8 cellular contexts compared by ENCODE assay signal in genomic region chr17:59361916-59362810, GRCh38. TPM values are rescaled to one million over a fixed set of nuclear protein-coding genes. Genes with fewer than 3 reads are reported as not detected.
DNase-seq lines count a peak whose midpoint lies in the region; ATAC-seq lines count a peak whose summit lies in the region.

No MANE protein-coding gene starts in this region.

- peaks cover 6% of the 10 kb centered on the region for H3K36me3 Mint-ChIP-seq in IgD-negative memory B cell

- H3K36me3 ChIP-seq in ACC112 (ENCODE audit: insufficient read depth, low read length), result no peaks in the 10 kb centered on the region

- ATAC-seq in GM18907 (IDR thresholded peaks at IDR 0.05; ENCODE audit: unreplicated experiment), result peak; percentile 53

- H3K4me3 Mint-ChIP-seq in IgD-negative memory B cell, result peak overlapping the region; percentile 61 to 82 (median 73)

- peak; percentile 15 for DNase-seq in activated T-helper 1 cell treated with Interleukin-2 at 50 U/mL for 16 hours (ENCODE audit: low read depth)
- DNase-seq in fibroblast of the conjunctiva (ENCODE audit: low read depth), result peak; percentile 63
- DNase-seq in stimulated activated CD4-positive, alpha-beta T cell treated with anti-CD3 and anti-CD28 coated beads, Interleukin-2, amount 100 ng/mL, for 24 hours, result peak; percentile 32 to 44
- DNase-seq in globus pallidus (ENCODE audit: low spot score), result no peak
- no peak for DNase-seq in SK-N-DZ (ENCODE audit: low spot score)

- no peaks in the 10 kb centered on the region for H3K27me3 ChIP-seq in ACC112 (ENCODE audit: insufficient read depth, low read length)

- H3K27ac Mint-ChIP-seq in IgD-negative memory B cell, result peak overlapping the region; percentile 57 to 95 (median 88)

- peaks cover 11% of the 10 kb centered on the region for H3K79me2 ChIP-seq in ACC112 (ENCODE audit: control insufficient read depth, insufficient read depth, low read length, unreplicated experiment)

- H3K4me1 Mint-ChIP-seq in IgD-negative memory B cell, result peaks cover 55 to 62% (median 59%) of the 10 kb centered on the region in 3 donors

- H3K9me3 Mint-ChIP-seq in IgD-negative memory B cell, result no peaks in the 10 kb centered on the region

- H2AFZ ChIP-seq in ACC112 (ENCODE audit: low read length, unreplicated experiment), result peak overlapping the region; percentile 20

- peak overlapping the region; percentile 60 for H3K4me3 ChIP-seq in ACC112 (ENCODE audit: low read depth, low read length)

- peaks cover 68% of the 10 kb centered on the region for H3K4me1 ChIP-seq in ACC112 (ENCODE audit: control insufficient read depth, insufficient read depth, low read length, unreplicated experiment)

- peaks cover 1% of the 10 kb centered on the region for H3K27me3 Mint-ChIP-seq in IgD-negative memory B cell

- H3K27ac ChIP-seq in ACC112 (ENCODE audit: low read depth, low read length), result peak overlapping the region; percentile 99

RNA-seq across cellular contexts. Expression of gene YPEL2, which starts 30.7 kb away (rescaled TPM):
- 18.8 TPM for polyA plus RNA-seq in IgD-negative memory B cell
- 5.8 and 6.0 TPM in 2 replicates for polyA plus RNA-seq in SK-N-DZ (2014; cell fraction: cytosol; rRNA removed)
- polyA plus RNA-seq in SK-N-DZ (2014; cell fraction: nucleus; rRNA removed), result 5.7 and 7.3 TPM in 2 replicates

Comparison
In these comparisons a context has a peak if more than half of its experiments do, and no peak if none do; other contexts are left out.
1. DNase-seq: peak in activated T-helper 1 cell treated with Interleukin-2 at 50 U/mL for 16 hours (single experiment), fibroblast of the conjunctiva (single experiment) and stimulated activated CD4-positive, alpha-beta T cell treated with anti-CD3 and anti-CD28 coated beads, Interleukin-2, amount 100 ng/mL, for 24 hours (2 of 2); none in globus pallidus (single experiment) and SK-N-DZ (single experiment).